In genomic region chr20:45362804-45363610, GRCh38 we compare ENCODE assay signal across 1 cellular context.
A peak's percentile ranks its signal among the peaks of the same experiment; 100 is the strongest.
TF ChIP-seq lines count a peak whose summit lies in the region.

TSS of gene SYS1 (plus strand) at chr20:45363156. CDS start at chr20:45363532, 376 bp downstream.

TF ChIP-seq in HCT116, 20 proteins besides CTCF, POLR2A, EP300 and RAD21 (continued from another document):
- TF ChIP-seq REST (IDR thresholded peaks at IDR 0.05; ENCODE audit: low read depth) = no peak
- no peak for TF ChIP-seq EZH2phosphoT487 (IDR thresholded peaks at IDR 0.05; ENCODE audit: borderline replicate concordance)
- TF ChIP-seq JUND (IDR thresholded peaks at IDR 0.05) = no peak
- no peak for TF ChIP-seq EGR1 (IDR thresholded peaks at IDR 0.05; ENCODE audit: low read depth)
- peak; percentile 68; the same call in 1 of the 2 replicates for TF ChIP-seq MAX (IDR thresholded peaks at IDR 0.05)
- TF ChIP-seq SIN3A (IDR thresholded peaks at IDR 0.05; ENCODE audit: low read depth) = peak; percentile 20; the same call in 1 of the 2 replicates
- TF ChIP-seq ZFX (IDR thresholded peaks at IDR 0.05) = peak; percentile 42; the same call in 1 of the 2 replicates
- peak; percentile 75; the same call in 1 of the 2 replicates for TF ChIP-seq ELF1 (IDR thresholded peaks at IDR 0.05; ENCODE audit: borderline replicate concordance, low read depth)
- 0 out of 2 replicates have a peak, but pooled peaks have one; percentile 53 for TF ChIP-seq CBX3 (IDR thresholded peaks at IDR 0.05; ENCODE audit: low read depth)
- TF ChIP-seq CEBPB (IDR thresholded peaks at IDR 0.05; ENCODE audit: low read depth) = no peak
- TF ChIP-seq SRF (IDR thresholded peaks at IDR 0.05; ENCODE audit: low read depth) = no peak
- TF ChIP-seq POLR2AphosphoS5 (IDR thresholded peaks at IDR 0.05; ENCODE audit: low read depth, low read length) = peak; percentile 61
